8 cellular contexts compared by ENCODE assay signal in genomic region chr2:66574701-66575624, GRCh38.
A peak's percentile ranks its signal among the peaks of the same experiment; 100 is the strongest.
DNase-seq lines count a peak whose midpoint lies in the region; ATAC-seq, FAIRE-seq and TF ChIP-seq lines count a peak whose summit lies in the region.

No MANE protein-coding gene starts in this region.

- peaks cover 53% of the 10 kb centered on the region for H3K27me3 ChIP-seq in GM23338 (ENCODE audit: insufficient read depth)
- H3K27me3 ChIP-seq in K562 (ENCODE audit: control insufficient read depth in 2 of 2, insufficient read depth in 2 of 2, low read length in 2 of 2) = peaks cover 26 to 31% of the 10 kb centered on the region in 2 experiments; a peak in 4 of 5 replicates
- H3K27me3 ChIP-seq in iPS-15b (ENCODE audit: control insufficient read depth, insufficient read depth, low read length) = peaks cover 44% of the 10 kb centered on the region
- H3K27me3 ChIP-seq in rectal smooth muscle tissue (ENCODE audit: control insufficient read depth, insufficient read depth, low read length) = peaks cover 13% of the 10 kb centered on the region

- H3K36me3 ChIP-seq in GM23338 (ENCODE audit: insufficient read depth) (no peaks in the 10 kb centered on the region), K562 (ENCODE audit: control insufficient read depth, insufficient read depth, low read length) (no peaks in the 10 kb centered on the region), iPS-15b (ENCODE audit: control insufficient read depth, insufficient read depth, low read length) (no peaks in the 10 kb centered on the region), rectal smooth muscle tissue (ENCODE audit: control insufficient read depth, insufficient read depth, low read length) (peaks cover 2% of the 10 kb centered on the region)

- ATAC-seq in GM23338 (peak; percentile 13), K562 (peak; percentile 88), HG02759 (IDR thresholded peaks at IDR 0.05; ENCODE audit: unreplicated experiment) (no peak)

- TF ChIP-seq CTCF in 22Rv1 (IDR thresholded peaks at IDR 0.05) (peak; percentile 79), GM23338 (conservative IDR thresholded peaks at IDR 0.05; ENCODE audit: low read depth in 2 of 2) (peak; percentile 81 to 86), K562 (IDR thresholded peaks at IDR 0.05 in 2 of 3, conservative IDR thresholded peaks at IDR 0.05 in 1 of 3; ENCODE audit: insufficient read depth in 2 of 3, low read depth in 1 of 3, low read length in 3 of 3) (peak; percentile 67 to 73 (median 71))

- FAIRE-seq in K562 (lab: Jason Lieb, UNC) = peak; percentile 89

- peak; percentile 83 to 94 for TF ChIP-seq RAD21 in K562 (CRISPR knock-in tag; conservative IDR thresholded peaks at IDR 0.05 in 1 of 2, IDR thresholded peaks at IDR 0.05 in 1 of 2)

- intact Hi-C loops in K562 (cut with micrococcal nuclease) = loop anchor here (1.0 to 10.0 kb wide), 6 partner anchors 146 to 1457 kb away; no protein-coding TSS in a partner anchor

- in situ Hi-C loops in K562 (cut with MboI) = loop anchor here (5.0 kb wide), 1 partner anchor 148 kb away; no protein-coding TSS in a partner anchor

- H4K20me1 ChIP-seq in GM23338 (replicated peaks; ENCODE audit: insufficient read depth) (peaks cover 6% of the 10 kb centered on the region; the same call in 1 of the 2 replicates), K562 (replicated peaks; ENCODE audit: control insufficient read depth, insufficient read depth, low read length) (no peaks in the 10 kb centered on the region)

- H3K4me1 ChIP-seq in GM23338 (ENCODE audit: insufficient read depth) (peaks cover 36% of the 10 kb centered on the region), K562 (replicated peaks in 1 of 2; ENCODE audit: control insufficient read depth in 2 of 2, insufficient read depth in 2 of 2, low read length in 2 of 2) (peaks cover 2 to 26% of the 10 kb centered on the region in 2 experiments; a peak in 4 of 5 replicates), iPS-15b (ENCODE audit: control insufficient read depth, insufficient read depth, low read length) (peaks cover 10% of the 10 kb centered on the region), rectal smooth muscle tissue (ENCODE audit: control insufficient read depth, insufficient read depth, low read length) (peaks cover 19% of the 10 kb centered on the region)

- H3K4me3 Mint-ChIP-seq in GM23338 = peak overlapping the region; percentile 79

- no peaks in the 10 kb centered on the region for H3K9me3 Mint-ChIP-seq in GM23338

- peaks cover 15% of the 10 kb centered on the region for H3K27me3 Mint-ChIP-seq in GM23338 (ENCODE audit: insufficient read depth, low read depth, poor library complexity)

- 2% methylated on average over 24 of the region's 35 CpGs for WGBS in K562 (ENCODE audit: insufficient coverage, low coverage, missing lambda C conversion rate)

- peak overlapping the region; percentile 61 for H3K4me3 ChIP-seq in GM23338
- H3K4me3 ChIP-seq in K562 = peak overlapping the region; percentile 34
- H3K4me3 ChIP-seq in iPS-15b (ENCODE audit: low read depth, low read length) = peak overlapping the region; percentile 61
- peak overlapping the region; percentile 71 for H3K4me3 ChIP-seq in rectal smooth muscle tissue (ENCODE audit: low read length)

- H3K27ac Mint-ChIP-seq in GM23338 = no peak overlapping the region

- H3K27ac ChIP-seq in 22Rv1 = peak overlapping the region; percentile 43; the same call in 1 of the 2 replicates
- H3K27ac ChIP-seq in GM23338 (ENCODE audit: low read depth) = no peak overlapping the region
- no peak overlapping the region for H3K27ac ChIP-seq in K562 (ENCODE audit: extremely low read depth, low read depth, low read length)
- H3K27ac ChIP-seq in rectal smooth muscle tissue (ENCODE audit: low read depth, low read length) = peak overlapping the region; percentile 99

- POLR2A ChIA-PET in K562 (lab: Yijun Ruan, JAX) = no interaction called here

- peak overlapping the region; percentile 58 to 78; a peak in 3 of 4 replicates for H3K9ac ChIP-seq in K562 (ENCODE audit: insufficient read depth in 1 of 2, low read depth in 2 of 2, low read length in 2 of 2)
- no peak overlapping the region for H3K9ac ChIP-seq in iPS-15b (ENCODE audit: low read depth, low read length)
- H3K9ac ChIP-seq in rectal smooth muscle tissue (ENCODE audit: low read length) = no peak overlapping the region

- no peaks in the 10 kb centered on the region for H3K9me1 ChIP-seq in K562 (ENCODE audit: control insufficient read depth, insufficient read depth, low read length)

- BruUV-seq in K562 (replicated peaks; lab: Mats Ljungman, UMichigan) = no TSS peak

- no peak for TF ChIP-seq EP300 in K562 (IDR thresholded peaks at IDR 0.05; ENCODE audit: low read length)

- DNase-seq in GM23338 (ENCODE audit: low spot score) = peak; percentile 96
- peak; percentile 76 for DNase-seq in NCI-H460 (ENCODE audit: extremely low read depth, low read depth)
- peak; percentile 50 to 84 (median 67) for DNase-seq in K562 (ENCODE audit: extremely low read depth in 1 of 4, low spot score in 3 of 4)
- no peak for DNase-seq in activated CD4-positive, alpha-beta T cell treated with anti-CD3 and anti-CD28 coated beads, Interleukin-2, amount 50 U/mL, for 4 hours

- H3F3A ChIP-seq in GM23338 (replicated peaks; ENCODE audit: low read depth) = no peaks in the 10 kb centered on the region

- H2AFZ ChIP-seq in GM23338 (peak overlapping the region; percentile 76; the same call in 1 of the 2 replicates), K562 (ENCODE audit: low read depth, low read length) (peak overlapping the region; percentile 91)

- H3K79me2 ChIP-seq in GM23338 (replicated peaks; ENCODE audit: insufficient read depth) (no peaks in the 10 kb centered on the region), K562 (ENCODE audit: control insufficient read depth, insufficient read depth, low read length) (no peaks in the 10 kb centered on the region)

- H3K4me2 ChIP-seq in GM23338 = peak overlapping the region; percentile 86
- peak overlapping the region; percentile 78 for H3K4me2 ChIP-seq in K562 (ENCODE audit: insufficient read depth, low read length)

- CTCF ChIA-PET in K562 (lab: Yijun Ruan, JAX; ENCODE audit: low intra/inter-chr PET ratio) = interaction anchor here (0.5 to 1.9 kb wide), 3 partner anchors 140 to 157 kb away, joined by 3 to 22 read pairs (median 5); partner anchors contain the start of gene MEIS1

- no peaks in the 10 kb centered on the region for H3K9me3 ChIP-seq in K562 (replicated peaks; ENCODE audit: control insufficient read depth, insufficient read depth, low read depth, low read length)
- no peaks in the 10 kb centered on the region for H3K9me3 ChIP-seq in iPS-15b (ENCODE audit: control insufficient read depth, insufficient read depth, low read length)

- H3K9me2 ChIP-seq in GM23338 (ENCODE audit: insufficient read depth) = no peaks in the 10 kb centered on the region

- peaks cover 32% of the 10 kb centered on the region for H3K4me1 Mint-ChIP-seq in GM23338

- TF ChIP-seq POLR2A in K562 (conservative IDR thresholded peaks at IDR 0.05) = no peak

- H3K36me3 Mint-ChIP-seq in GM23338 (ENCODE audit: low read depth) = no peaks in the 10 kb centered on the region

TF ChIP-seq in GM23338, 12 proteins besides CTCF, POLR2A, EP300 and RAD21:
- no peak for TF ChIP-seq CREB1 (CRISPR knock-in tag; IDR thresholded peaks at IDR 0.05; ENCODE audit: low read depth)
- peak; percentile 42 for TF ChIP-seq EZH2 (IDR thresholded peaks at IDR 0.05; ENCODE audit: low read depth, unreplicated experiment)
TF ChIP-seq in GM23338: peak in this region for 1.

TF ChIP-seq in K562, 482 proteins besides CTCF, POLR2A, EP300 and RAD21 (continues in another document):
- TF ChIP-seq, protein P1, sequence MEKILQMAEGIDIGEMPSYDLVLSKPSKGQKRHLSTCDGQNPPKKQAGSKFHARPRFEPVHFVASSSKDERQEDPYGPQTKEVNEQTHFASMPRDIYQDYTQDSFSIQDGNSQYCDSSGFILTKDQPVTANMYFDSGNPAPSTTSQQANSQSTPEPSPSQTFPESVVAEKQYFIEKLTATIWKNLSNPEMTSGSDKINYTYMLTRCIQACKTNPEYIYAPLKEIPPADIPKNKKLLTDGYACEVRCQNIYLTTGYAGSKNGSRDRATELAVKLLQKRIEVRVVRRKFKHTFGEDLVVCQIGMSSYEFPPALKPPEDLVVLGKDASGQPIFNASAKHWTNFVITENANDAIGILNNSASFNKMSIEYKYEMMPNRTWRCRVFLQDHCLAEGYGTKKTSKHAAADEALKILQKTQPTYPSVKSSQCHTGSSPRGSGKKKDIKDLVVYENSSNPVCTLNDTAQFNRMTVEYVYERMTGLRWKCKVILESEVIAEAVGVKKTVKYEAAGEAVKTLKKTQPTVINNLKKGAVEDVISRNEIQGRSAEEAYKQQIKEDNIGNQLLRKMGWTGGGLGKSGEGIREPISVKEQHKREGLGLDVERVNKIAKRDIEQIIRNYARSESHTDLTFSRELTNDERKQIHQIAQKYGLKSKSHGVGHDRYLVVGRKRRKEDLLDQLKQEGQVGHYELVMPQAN (IDR thresholded peaks at IDR 0.05; ENCODE audit: borderline replicate concordance) = peak; percentile 33; the same call in 1 of the 2 replicates
- TF ChIP-seq RFX1 (IDR thresholded peaks at IDR 0.05) (peak; percentile 18; the same call in 1 of the 2 replicates), ATF1 (CRISPR knock-in tag; IDR thresholded peaks at IDR 0.05) (no peak), ATF1 (tag; IDR thresholded peaks at IDR 0.05) (no peak), HDAC8 (tag; IDR thresholded peaks at IDR 0.05) (no peak), CBX1 (IDR thresholded peaks at IDR 0.05; ENCODE audit: low read depth) (no peak), CHCHD3 (CRISPR knock-in tag; IDR thresholded peaks at IDR 0.05) (no peak), ELF4 (CRISPR knock-in tag; IDR thresholded peaks at IDR 0.05) (peak; percentile 63; the same call in 1 of the 2 replicates), PYGO2 (tag; IDR thresholded peaks at IDR 0.05) (no peak), PCBP2 (IDR thresholded peaks at IDR 0.05; ENCODE audit: low read depth, low read length, poor library complexity, severe bottlenecking) (no peak), SETDB1 (IDR thresholded peaks at IDR 0.05; ENCODE audit: low read length) (no peak), MXI1 (IDR thresholded peaks at IDR 0.05; ENCODE audit: low read depth, low read length) (no peak), SMARCA4 (IDR thresholded peaks at IDR 0.05) (peak; percentile 63; the same call in 1 of the 2 replicates), NFE2 (IDR thresholded peaks at IDR 0.05; ENCODE audit: low read depth) (no peak), ZFPM2 (CRISPR knock-in tag; IDR thresholded peaks at IDR 0.05) (no peak), MYC (IDR thresholded peaks at IDR 0.05; ENCODE audit: low read depth, low read length) (peak; percentile 62; the same call in 1 of the 2 replicates), MYC (CRISPR knock-in tag; IDR thresholded peaks at IDR 0.05; ENCODE audit: borderline replicate concordance, low read depth) (no peak), PURB (CRISPR knock-in tag; IDR thresholded peaks at IDR 0.05; ENCODE audit: low read depth) (no peak), ZNF766 (CRISPR knock-in tag; conservative IDR thresholded peaks at IDR 0.05) (no peak)

Comparison
In these comparisons a context has a peak if more than half of its experiments do, and no peak if none do; other contexts are left out.
1. H3K27ac ChIP-seq: peak in 22Rv1 (single experiment) and rectal smooth muscle tissue (single experiment); none in GM23338 (single experiment) and K562 (single experiment).
2. DNase-seq: peak in GM23338 (single experiment), NCI-H460 (single experiment) and K562 (4 of 4); none in activated CD4-positive, alpha-beta T cell treated with anti-CD3 and anti-CD28 coated beads, Interleukin-2, amount 50 U/mL, for 4 hours (0 of 2).
3. H3K9ac ChIP-seq: peak in K562 (2 of 2); none in iPS-15b (single experiment) and rectal smooth muscle tissue (single experiment).
4. Peak in every context shown above with its lines, with median percentiles within 50 percentile points of each other: CTCF ChIP-seq and H3K4me3 ChIP-seq.